27 cellular contexts compared by ENCODE assay signal in the genomic region with DNA sequence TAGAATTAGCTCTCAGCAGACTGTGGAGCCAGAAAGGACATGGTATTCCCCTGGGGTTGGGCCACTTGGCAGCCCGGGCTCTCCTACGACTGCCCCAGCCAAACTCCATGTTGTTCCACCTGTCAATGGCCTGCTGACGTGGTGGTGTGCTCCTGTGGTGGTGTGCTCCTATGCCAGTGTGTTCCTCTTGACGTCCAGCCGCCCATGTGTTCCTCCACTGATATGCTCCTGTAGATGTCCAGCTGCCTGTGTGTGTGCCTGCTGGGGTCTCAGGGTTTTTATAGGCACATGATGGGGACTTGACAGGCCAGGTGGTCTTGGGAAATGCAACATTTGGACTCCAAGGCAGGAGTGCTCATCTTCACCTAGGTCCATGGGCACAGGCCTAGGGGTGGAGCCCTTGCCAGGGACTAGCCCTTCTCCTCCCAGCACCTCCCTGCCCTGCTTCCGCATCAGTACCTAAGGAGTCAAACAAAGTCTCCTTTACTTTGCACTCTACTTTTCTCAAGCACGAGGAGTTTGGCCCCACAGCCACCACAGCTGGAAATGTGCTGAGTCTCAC.
DNase-seq lines count a peak whose midpoint lies in the region; ATAC-seq, FAIRE-seq and TF ChIP-seq lines count a peak whose summit lies in the region.
"Had no signal": no experiment of that assay in that cellular context is flagged by ENCODE, and none has a peak within 500 bp of the region (broad histone marks: within the 10 kb centered on the region; RNA-seq: fewer than 3 reads in every experiment).

No MANE protein-coding gene starts in this region.

- peak; percentile 41 for ATAC-seq in aorta (ENCODE audit: low FRiP score)
- ATAC-seq: A549, GM12878, GM23338 had no signal

- no peaks in the 10 kb centered on the region for H3K4me1 ChIP-seq in kidney (ENCODE audit: control insufficient read depth in 1 of 2, insufficient read depth in 1 of 2, low read depth in 1 of 2, low read length in 2 of 2)
- H3K4me1 ChIP-seq in aorta (ENCODE audit: control insufficient read depth in 1 of 2, insufficient read depth in 2 of 2, low read length in 2 of 2), result no peaks in the 10 kb centered on the region
- no peaks in the 10 kb centered on the region for H3K4me1 ChIP-seq in breast epithelium
- H3K4me1 ChIP-seq: A549; BE2C; BLaER1 treated with 17β-estradiol and CSF1 and Interleukin-3, amounts not matched to agents 10 nM and 100 nM; HAP-1 had no signal

- no peaks in the 10 kb centered on the region for H3K9me3 ChIP-seq in kidney (ENCODE audit: control insufficient read depth in 1 of 2, low read length in 2 of 2)
- no peaks in the 10 kb centered on the region for H3K9me3 ChIP-seq in aorta (ENCODE audit: control insufficient read depth, low read length)
- H3K9me3 ChIP-seq in breast epithelium, result peaks cover 0 to 4% of the 10 kb centered on the region in 2 donors
- H3K9me3 ChIP-seq: A549; BE2C; BLaER1 treated with 17β-estradiol and CSF1 and Interleukin-3, amounts not matched to agents 10 nM and 100 nM; HAP-1 had no signal

- H3K27ac ChIP-seq in kidney (ENCODE audit: low read depth in 2 of 2, low read length in 2 of 2), result no peak overlapping the region
- H3K27ac ChIP-seq in aorta (ENCODE audit: low read depth in 1 of 2, low read length in 2 of 2), result no peak overlapping the region
- no peak overlapping the region for H3K27ac ChIP-seq in breast epithelium
- H3K27ac ChIP-seq: A549; BLaER1 treated with 17β-estradiol and CSF1 and Interleukin-3, amounts not matched to agents 10 nM and 100 nM had no signal

- peaks cover 4% of the 10 kb centered on the region for H3K27me3 Mint-ChIP-seq in chondrocyte (ENCODE audit: low read depth)
- H3K27me3 Mint-ChIP-seq: CD4-positive, alpha-beta T cell; CD8-positive, alpha-beta memory T cell had no signal

- no peak for FAIRE-seq in kidney (lab: Jason Lieb, UNC)
- FAIRE-seq: A549, D721Med, GM12878, GM19239, H54 had no signal

- TF ChIP-seq POLR2A in breast epithelium (IDR thresholded peaks at IDR 0.05), result no peak

- peaks cover 1% of the 10 kb centered on the region for H3K36me3 Mint-ChIP-seq in chondrocyte (ENCODE audit: low read depth)
- H3K36me3 Mint-ChIP-seq: CD14-positive monocyte; CD8-positive, alpha-beta memory T cell had no signal

- DNase-seq in chondrocyte (ENCODE audit: low spot score) (peak; percentile 52), kidney (peak; percentile 45), posterior vena cava (ENCODE audit: low spot score) (peak; percentile 46), aorta (peak in 1 of 2 donors; percentile 32), cerebellar nuclear complex (lab: John Stamatoyannopoulos, UW) (no peak), breast epithelium (ENCODE audit: low spot score in 2 of 2) (no peak)
- no peak for DNase-seq in stimulated activated CD4-positive, alpha-beta T cell treated with anti-CD3 and anti-CD28 coated beads, Interleukin-4, amount 100 ng/mL, for 4 hours
- DNase-seq: 8988T; ACHN; AML-193; BE2C; CD4-positive, alpha-beta T cell; CD8-positive, alpha-beta memory T cell; DMS 273 treated with DMSO at 0.1 percent for 48 hours; DMS79; EL; GDM1; HFFc6 had no signal

- H3K27ac Mint-ChIP-seq in chondrocyte (ENCODE audit: unreplicated experiment), result no peak overlapping the region
- H3K27ac Mint-ChIP-seq: CD14-positive monocyte; CD4-positive, alpha-beta T cell; CD8-positive, alpha-beta memory T cell; GM23338; HFFc6 had no signal

- no peaks in the 10 kb centered on the region for H3K36me3 ChIP-seq in kidney (ENCODE audit: control insufficient read depth in 1 of 2, insufficient read depth in 2 of 2, low read length in 2 of 2)
- no peaks in the 10 kb centered on the region for H3K36me3 ChIP-seq in aorta (ENCODE audit: control insufficient read depth in 1 of 2, insufficient read depth in 2 of 2, low read length in 1 of 2)
- no peaks in the 10 kb centered on the region for H3K36me3 ChIP-seq in breast epithelium
- H3K36me3 ChIP-seq: BE2C; BLaER1 treated with 17β-estradiol and CSF1 and Interleukin-3, amounts not matched to agents 10 nM and 100 nM; HAP-1 had no signal

- no peaks in the 10 kb centered on the region for H3K4me1 Mint-ChIP-seq in chondrocyte (ENCODE audit: low read depth)
- H3K4me1 Mint-ChIP-seq: CD14-positive monocyte; CD8-positive, alpha-beta memory T cell; GM23338 had no signal

- H3K27me3 ChIP-seq in aorta (ENCODE audit: control insufficient read depth in 1 of 2, insufficient read depth in 2 of 2, low read length in 1 of 2) (no peaks in the 10 kb centered on the region), breast epithelium (no peaks in the 10 kb centered on the region)
- H3K27me3 ChIP-seq: BE2C; BLaER1 treated with 17β-estradiol and CSF1 and Interleukin-3, amounts not matched to agents 10 nM and 100 nM had no signal

- H3K9ac ChIP-seq in kidney (ENCODE audit: low read length in 2 of 2), result no peak overlapping the region
- H3K9ac ChIP-seq: BLaER1 treated with 17β-estradiol and CSF1 and Interleukin-3, amounts not matched to agents 10 nM and 100 nM had no signal

- WGBS in aorta, 2 donors, result 45 to 54% methylated on average over 7 of the region's 7 CpGs

- no peak overlapping the region for H3K4me3 Mint-ChIP-seq in chondrocyte (ENCODE audit: unreplicated experiment)
- H3K4me3 Mint-ChIP-seq: CD14-positive monocyte; CD4-positive, alpha-beta T cell; CD8-positive, alpha-beta memory T cell; GM23338; HFFc6 had no signal

- TF ChIP-seq CTCF in chondrocyte (IDR thresholded peaks at IDR 0.05) (no peak), kidney (IDR thresholded peaks at IDR 0.05; ENCODE audit: borderline replicate concordance, extremely low read depth, insufficient read depth) (no peak), breast epithelium (IDR thresholded peaks at IDR 0.05) (no peak)

- intact Hi-C loops in kidney (cut with DNase I) (no loop called here), posterior vena cava (cut with DNase I) (no loop called here), aorta (cut with DNase I) (no loop called here), breast epithelium (cut with DNase I; ENCODE audit: low total_unique reads) (no loop called here)

- H3K4me3 ChIP-seq in kidney (ENCODE audit: low read length in 2 of 2), result no peak overlapping the region
- H3K4me3 ChIP-seq in aorta (ENCODE audit: low read length in 2 of 2), result no peak overlapping the region
- no peak overlapping the region for H3K4me3 ChIP-seq in breast epithelium
- H3K4me3 ChIP-seq: A549; BLaER1 treated with 17β-estradiol and CSF1 and Interleukin-3, amounts not matched to agents 10 nM and 100 nM; GM12878; GM23338; HAP-1 had no signal

- no peaks in the 10 kb centered on the region for H3K9me3 Mint-ChIP-seq in chondrocyte (ENCODE audit: low read depth)
- H3K9me3 Mint-ChIP-seq: GM23338, HFFc6 had no signal

Comparison
In these comparisons a context has a peak if more than half of its experiments do, and no peak if none do; other contexts are left out.
1. DNase-seq: peak in chondrocyte (single experiment), kidney (single experiment) and posterior vena cava (single experiment); none in cerebellar nuclear complex (0 of 2), breast epithelium (0 of 2) and stimulated activated CD4-positive, alpha-beta T cell treated with anti-CD3 and anti-CD28 coated beads, Interleukin-4, amount 100 ng/mL, for 4 hours (0 of 2).